ENCODE assay signal across 8 cellular contexts in the genomic region with DNA sequence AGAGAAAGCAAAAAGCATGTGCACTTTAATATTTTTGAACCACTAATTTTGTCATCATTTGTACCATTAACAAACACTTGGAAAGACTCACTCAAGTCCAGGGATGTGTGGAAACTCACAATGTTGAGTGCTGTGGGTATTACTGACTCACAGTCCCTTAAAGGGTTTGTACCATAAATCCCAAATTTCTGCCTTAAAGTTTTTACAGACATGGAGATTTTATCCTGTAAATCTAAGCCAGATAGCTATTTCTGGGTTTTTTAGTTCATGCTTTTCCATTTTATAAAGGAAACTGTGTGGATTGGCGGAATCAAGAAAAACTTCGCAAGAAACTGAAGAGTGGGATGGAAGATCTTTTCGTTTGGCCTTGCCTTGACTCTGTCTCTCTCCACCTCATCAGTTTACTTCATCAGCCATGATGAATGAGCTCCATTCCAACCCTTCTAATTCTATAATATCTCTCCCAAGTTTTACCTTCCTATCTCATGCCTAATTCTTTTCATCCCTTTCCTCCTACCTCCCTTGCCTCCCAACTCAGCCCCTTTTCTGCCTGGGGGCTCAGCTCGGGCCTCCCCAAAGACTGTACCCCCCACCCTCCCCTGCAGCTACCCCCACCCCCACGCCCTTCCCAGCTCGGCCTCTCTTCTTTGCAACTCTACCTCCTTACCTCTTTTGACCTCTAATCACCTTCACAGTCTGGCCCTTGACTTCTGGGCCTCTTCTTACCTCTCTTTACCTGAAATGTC.
DNase-seq lines count a peak whose midpoint lies in the region; ATAC-seq and TF ChIP-seq lines count a peak whose summit lies in the region.

No MANE protein-coding gene starts in this region.

- TF ChIP-seq CTCF in OCI-LY7 (conservative IDR thresholded peaks at IDR 0.05; ENCODE audit: low read length) (no peak), neural cell (IDR thresholded peaks at IDR 0.05; ENCODE audit: poor library complexity, severe bottlenecking) (no peak)

- intact Hi-C loops in OCI-LY7 (cut with micrococcal nuclease; ENCODE audit: unreplicated experiment), result loop anchor here (5.0 kb wide), 1 partner anchor 147 kb away; no protein-coding TSS in a partner anchor

- H2AFZ ChIP-seq in OCI-LY7 (ENCODE audit: low read length), result peak overlapping the region; percentile 29; the same call in 1 of the 2 replicates
- no peak overlapping the region for H2AFZ ChIP-seq in neural cell (ENCODE audit: low read depth, low read length)

- H3K36me3 ChIP-seq in OCI-LY7 (ENCODE audit: insufficient read depth, low read length) (peaks cover 17% of the 10 kb centered on the region; the same call in 1 of the 2 replicates), neural cell (ENCODE audit: insufficient read depth, low read length) (no peaks in the 10 kb centered on the region)
- peaks cover 8% of the 10 kb centered on the region for H3K36me3 ChIP-seq in effector memory CD4-positive, alpha-beta T cell (ENCODE audit: control insufficient read depth, insufficient read depth, low read length)

- no peaks in the 10 kb centered on the region for H3K9me2 ChIP-seq in OCI-LY7 (ENCODE audit: insufficient read depth, low read length)
- H3K9me2 ChIP-seq in neural cell (ENCODE audit: insufficient read depth, low read length), result no peaks in the 10 kb centered on the region

- H3K4me3 ChIP-seq in OCI-LY7 (ENCODE audit: low read depth, low read length, poor library complexity, severe bottlenecking), result peak overlapping the region; percentile 85
- H3K4me3 ChIP-seq in effector memory CD4-positive, alpha-beta T cell (ENCODE audit: insufficient read depth, low read depth, low read length, poor library complexity, severe bottlenecking), result peak overlapping the region; percentile 99
- peak overlapping the region; percentile 66 for H3K4me3 ChIP-seq in neural cell (ENCODE audit: low read length)

- peaks cover 8% of the 10 kb centered on the region for H3F3A ChIP-seq in neural cell (ENCODE audit: insufficient read depth, low read length, poor library complexity, severe bottlenecking)

- POLR2A ChIA-PET in OCI-LY7 (lab: Charles Lee), result interaction anchor here (0.6 to 11.0 kb wide), 18 partner anchors 13 to 306 kb away, joined by 3 to 186 read pairs (median 4); no protein-coding TSS in a partner anchor

- CTCF ChIA-PET in OCI-LY7 (lab: Charles Lee; ENCODE audit: unreplicated experiment), result interaction anchor here (1.1 to 1.3 kb wide), 3 partner anchors 13 to 52 kb away, joined by 4 to 6 read pairs (median 4); no protein-coding TSS in a partner anchor

- no peaks in the 10 kb centered on the region for H3K9me3 ChIP-seq in OCI-LY7 (ENCODE audit: low read length)
- H3K9me3 ChIP-seq in effector memory CD4-positive, alpha-beta T cell (ENCODE audit: control insufficient read depth, low read length), result no peaks in the 10 kb centered on the region
- H3K9me3 ChIP-seq in neural cell (ENCODE audit: low read length), result no peaks in the 10 kb centered on the region

- ATAC-seq in GM18505 (IDR thresholded peaks at IDR 0.05; ENCODE audit: unreplicated experiment), result no peak

- H4K20me1 ChIP-seq in OCI-LY7 (ENCODE audit: insufficient read depth, low read length) (peaks cover 14% of the 10 kb centered on the region), neural cell (ENCODE audit: insufficient read depth) (no peaks in the 10 kb centered on the region)

- peak overlapping the region; percentile 41 for H3K9ac ChIP-seq in neural cell (ENCODE audit: low read length)

- H3K27ac ChIP-seq in OCI-LY7 (ENCODE audit: low read depth, low read length, poor library complexity, severe bottlenecking) (peak overlapping the region; percentile 85), neural cell (ENCODE audit: low read length) (no peak overlapping the region)
- H3K27ac ChIP-seq in effector memory CD4-positive, alpha-beta T cell (ENCODE audit: insufficient read depth, low read length, poor library complexity, severe bottlenecking), result peak overlapping the region; percentile 97

- peaks cover 78% of the 10 kb centered on the region for H3K79me2 ChIP-seq in OCI-LY7 (ENCODE audit: insufficient read depth, low read depth, low read length)
- no peaks in the 10 kb centered on the region for H3K79me2 ChIP-seq in neural cell (replicated peaks; ENCODE audit: insufficient read depth, low read length)

- no peak for TF ChIP-seq RAD21 in neural cell (conservative IDR thresholded peaks at IDR 0.05)

- peaks cover 40% of the 10 kb centered on the region for H3K4me1 ChIP-seq in OCI-LY7 (ENCODE audit: insufficient read depth, low read length, poor library complexity, severe bottlenecking)
- H3K4me1 ChIP-seq in effector memory CD4-positive, alpha-beta T cell (ENCODE audit: control insufficient read depth, insufficient read depth, low read length, poor library complexity, severe bottlenecking), result peaks cover 25% of the 10 kb centered on the region

- H3K4me2 ChIP-seq in OCI-LY7 (ENCODE audit: low read length) (peak overlapping the region; percentile 99), neural cell (ENCODE audit: low read length) (peak overlapping the region; percentile 81)

- H3K27me3 ChIP-seq in effector memory CD4-positive, alpha-beta T cell (replicated peaks; ENCODE audit: control insufficient read depth, insufficient read depth, low read length, poor library complexity, severe bottlenecking), result no peaks in the 10 kb centered on the region
- H3K27me3 ChIP-seq in neural cell (ENCODE audit: insufficient read depth, low read depth, low read length), result peaks cover 39% of the 10 kb centered on the region

- TF ChIP-seq EP300 in neural cell (conservative IDR thresholded peaks at IDR 0.05; ENCODE audit: poor library complexity, severe bottlenecking), result no peak

- DNase-seq in Daoy (ENCODE audit: low read depth) (peak; percentile 38), OCI-LY7 (ENCODE audit: low spot score) (no peak), NCI-H446 (lab: John Stamatoyannopoulos, UW) (no peak)
- no peak for DNase-seq in effector memory CD4-positive, alpha-beta T cell
- no peak for DNase-seq in activated effector memory CD4-positive, alpha-beta T cell treated with Interleukin-2 at 50 U/mL for 16 hours
- DNase-seq in activated CD4-positive, CD25-positive, alpha-beta regulatory T cell (lab: John Stamatoyannopoulos, UW), result no peak

- BruUV-seq in OCI-LY7 (replicated peaks; lab: Mats Ljungman, UMichigan), result no TSS peak

- no peak for TF ChIP-seq POLR2A in GM18505 (IDR thresholded peaks at IDR 0.05; ENCODE audit: borderline replicate concordance, extremely low read depth, insufficient read depth, insufficient read length)

TF ChIP-seq in neural cell, 6 proteins besides CTCF, POLR2A, EP300 and RAD21:
- no peak for TF ChIP-seq EZH2 (IDR thresholded peaks at IDR 0.05; ENCODE audit: borderline replicate concordance, insufficient read depth, low read length, poor library complexity, severe bottlenecking)
- no peak for TF ChIP-seq MXI1 (conservative IDR thresholded peaks at IDR 0.05; ENCODE audit: poor library complexity, severe bottlenecking)
- no peak for TF ChIP-seq POLR2AphosphoS5 (IDR thresholded peaks at IDR 0.05)
- TF ChIP-seq SMC3 (conservative IDR thresholded peaks at IDR 0.05; ENCODE audit: poor library complexity), result no peak
- TF ChIP-seq, protein P1, sequence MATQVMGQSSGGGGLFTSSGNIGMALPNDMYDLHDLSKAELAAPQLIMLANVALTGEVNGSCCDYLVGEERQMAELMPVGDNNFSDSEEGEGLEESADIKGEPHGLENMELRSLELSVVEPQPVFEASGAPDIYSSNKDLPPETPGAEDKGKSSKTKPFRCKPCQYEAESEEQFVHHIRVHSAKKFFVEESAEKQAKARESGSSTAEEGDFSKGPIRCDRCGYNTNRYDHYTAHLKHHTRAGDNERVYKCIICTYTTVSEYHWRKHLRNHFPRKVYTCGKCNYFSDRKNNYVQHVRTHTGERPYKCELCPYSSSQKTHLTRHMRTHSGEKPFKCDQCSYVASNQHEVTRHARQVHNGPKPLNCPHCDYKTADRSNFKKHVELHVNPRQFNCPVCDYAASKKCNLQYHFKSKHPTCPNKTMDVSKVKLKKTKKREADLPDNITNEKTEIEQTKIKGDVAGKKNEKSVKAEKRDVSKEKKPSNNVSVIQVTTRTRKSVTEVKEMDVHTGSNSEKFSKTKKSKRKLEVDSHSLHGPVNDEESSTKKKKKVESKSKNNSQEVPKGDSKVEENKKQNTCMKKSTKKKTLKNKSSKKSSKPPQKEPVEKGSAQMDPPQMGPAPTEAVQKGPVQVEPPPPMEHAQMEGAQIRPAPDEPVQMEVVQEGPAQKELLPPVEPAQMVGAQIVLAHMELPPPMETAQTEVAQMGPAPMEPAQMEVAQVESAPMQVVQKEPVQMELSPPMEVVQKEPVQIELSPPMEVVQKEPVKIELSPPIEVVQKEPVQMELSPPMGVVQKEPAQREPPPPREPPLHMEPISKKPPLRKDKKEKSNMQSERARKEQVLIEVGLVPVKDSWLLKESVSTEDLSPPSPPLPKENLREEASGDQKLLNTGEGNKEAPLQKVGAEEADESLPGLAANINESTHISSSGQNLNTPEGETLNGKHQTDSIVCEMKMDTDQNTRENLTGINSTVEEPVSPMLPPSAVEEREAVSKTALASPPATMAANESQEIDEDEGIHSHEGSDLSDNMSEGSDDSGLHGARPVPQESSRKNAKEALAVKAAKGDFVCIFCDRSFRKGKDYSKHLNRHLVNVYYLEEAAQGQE (IDR thresholded peaks at IDR 0.05; ENCODE audit: borderline replicate concordance), result no peak
- TF ChIP-seq TAF1 (IDR thresholded peaks at IDR 0.05; ENCODE audit: low read depth), result no peak
TF ChIP-seq in neural cell: peak in this region for 0.
